ENCODE assay signal across 24 cellular contexts in genomic region chr3:128448491-128448890, GRCh38. TPM values are rescaled to one million over a fixed set of nuclear protein-coding genes. Genes with fewer than 3 reads are reported as not detected.
A peak's percentile ranks its signal among the peaks of the same experiment; 100 is the strongest.
DNase-seq lines count a peak whose midpoint lies in the region; ATAC-seq and TF ChIP-seq lines count a peak whose summit lies in the region.
"Had no signal": no experiment of that assay in that cellular context is flagged by ENCODE, and none has a peak within 500 bp of the region (broad histone marks: within the 10 kb centered on the region; RNA-seq: fewer than 3 reads in every experiment).

No MANE protein-coding gene starts in this region.

- H3K27ac ChIP-seq in neuronal stem cell (replicated peaks; ENCODE audit: low read length), result no peak overlapping the region
- no peak overlapping the region for H3K27ac ChIP-seq in coronary artery
- H3K27ac ChIP-seq: A549, dorsolateral prefrontal cortex, left lung, transverse colon had no signal

- H2BK120ac ChIP-seq in neuronal stem cell (ENCODE audit: low read depth, low read length), result no peak overlapping the region

- H4K8ac ChIP-seq in neuronal stem cell (ENCODE audit: low read depth, low read length), result no peak overlapping the region

- H3K9ac ChIP-seq in neuronal stem cell (ENCODE audit: low read depth, low read length, poor library complexity), result peak overlapping the region; percentile 1

- no peak for TF ChIP-seq CTCF in coronary artery (IDR thresholded peaks at IDR 0.05)

- no peaks in the 10 kb centered on the region for H3K4me1 ChIP-seq in neuronal stem cell (ENCODE audit: control insufficient read depth in 2 of 2, insufficient read depth in 1 of 2, low read depth in 1 of 2, low read length in 2 of 2)
- H3K4me1 ChIP-seq: A549, left lung, transverse colon had no signal

- WGBS in neuronal stem cell (ENCODE audit: extremely low coverage in 2 of 2, insufficient read length in 2 of 2, insufficient replicate concordance in 1 of 2), 2 donors, result no CpG with 5 or more reads among the region's 6 CpGs

- H3K9me3 Mint-ChIP-seq in activated CD4-positive, alpha-beta T cell treated with anti-CD3 and anti-CD28 coated beads, Interleukin-2, amount 10 ng/mL, durations not matched to agents 24 days and 14 days, result peaks cover 40% of the 10 kb centered on the region
- peaks cover 32 to 51% of the 10 kb centered on the region in 2 donors for H3K9me3 Mint-ChIP-seq in activated naive CD4-positive, alpha-beta T cell treated with anti-CD3 and anti-CD28 coated beads, Interleukin-2, amount 50 U/mL, for 72 hours

- H3K4me1 Mint-ChIP-seq in activated CD4-positive, alpha-beta T cell treated with anti-CD3 and anti-CD28 coated beads, Interleukin-2, amount 10 ng/mL, durations not matched to agents 24 days and 14 days, result peaks cover 29% of the 10 kb centered on the region

- H3K9me3 ChIP-seq in neuronal stem cell (replicated peaks in 1 of 2; ENCODE audit: control insufficient read depth in 2 of 2, insufficient read depth in 1 of 2, low read depth in 1 of 2, low read length in 2 of 2), result peaks cover 0 to 10% of the 10 kb centered on the region in 2 donors
- H3K9me3 ChIP-seq: A549, left lung, MG63, mucosa of descending colon, transverse colon had no signal

- H2AFZ ChIP-seq in neuronal stem cell (ENCODE audit: low read length), result no peak overlapping the region

- H3K4ac ChIP-seq in neuronal stem cell (ENCODE audit: low read length), result no peak overlapping the region

- H2BK12ac ChIP-seq in neuronal stem cell (ENCODE audit: low read length), result no peak overlapping the region

- DNase-seq in activated CD4-positive, alpha-beta T cell treated with anti-CD3 and anti-CD28 coated beads, Interleukin-2, amount 10 ng/mL, durations not matched to agents 24 days and 14 days, result peak; percentile 78
- no peak for DNase-seq in activated CD4-positive, alpha-beta T cell treated with anti-CD3 and anti-CD28 coated beads for 4 hours
- DNase-seq in Jurkat, Clone E6-1 (ENCODE audit: low read depth, low spot score), result peak; percentile 64
- DNase-seq in activated naive CD4-positive, alpha-beta T cell treated with anti-CD3 and anti-CD28 coated beads, Interleukin-2, amount 50 U/mL, for 72 hours (ENCODE audit: low spot score in 2 of 2), result peak in 1 of 2 donors; percentile 22
- DNase-seq in neuronal stem cell (ENCODE audit: low spot score), result no peak
- no peak for DNase-seq in pons (ENCODE audit: low spot score)
- no peak for DNase-seq in kidney glomerular epithelial cell (lab: John Stamatoyannopoulos, UW)
- DNase-seq in coronary artery (ENCODE audit: low spot score), result no peak
- DNase-seq: dorsolateral prefrontal cortex; MG63; mucosa of descending colon; NCI-H2029; NCI-H446; nucleus accumbens; stimulated activated CD4-positive, alpha-beta T cell treated with anti-CD3 and anti-CD28 coated beads, Interleukin-15, amount 100 ng/mL, for 24 hours; transverse colon had no signal

- peak overlapping the region; percentile 53 for H3K4me3 Mint-ChIP-seq in activated CD4-positive, alpha-beta T cell treated with anti-CD3 and anti-CD28 coated beads, Interleukin-2, amount 10 ng/mL, durations not matched to agents 24 days and 14 days
- H3K4me3 Mint-ChIP-seq: CD14-positive monocyte had no signal

- H3K23ac ChIP-seq in neuronal stem cell (ENCODE audit: low read depth, low read length, poor library complexity), result no peak overlapping the region

- no peaks in the 10 kb centered on the region for H3K79me1 ChIP-seq in neuronal stem cell (ENCODE audit: low read depth, low read length)

- peak overlapping the region; percentile 66 for H3K18ac ChIP-seq in neuronal stem cell (ENCODE audit: low read length)

- H2BK5ac ChIP-seq in neuronal stem cell (ENCODE audit: low read length), result no peak overlapping the region

- intact Hi-C loops in activated CD4-positive, alpha-beta T cell treated with anti-CD3 and anti-CD28 coated beads, Interleukin-2, amount 10 ng/mL, durations not matched to agents 24 days and 14 days (cut with micrococcal nuclease), result loop anchor here (5.0 kb wide), 1 partner anchor 39 kb away; no protein-coding TSS in a partner anchor

- H2BK15ac ChIP-seq in neuronal stem cell (ENCODE audit: low read length), result no peak overlapping the region

- H3K4me3 ChIP-seq in Jurkat, Clone E6-1 (ENCODE audit: low read length), result no peak overlapping the region
- H3K4me3 ChIP-seq in neuronal stem cell (ENCODE audit: low read length in 2 of 2), result no peak overlapping the region
- no peak overlapping the region for H3K4me3 ChIP-seq in coronary artery
- H3K4me3 ChIP-seq: A549, dorsolateral prefrontal cortex, left lung, MG63, mucosa of descending colon, transverse colon had no signal

- peaks cover 0 to 57% (median 2%) of the 10 kb centered on the region in 3 experiments for H3K27me3 ChIP-seq in neuronal stem cell (ENCODE audit: control insufficient read depth in 3 of 3, insufficient read depth in 3 of 3, low read depth in 1 of 3, low read length in 3 of 3)
- H3K27me3 ChIP-seq: MG63, transverse colon had no signal

- H3K14ac ChIP-seq in neuronal stem cell (ENCODE audit: low read length), result no peak overlapping the region

- no peak overlapping the region for H4K91ac ChIP-seq in neuronal stem cell (ENCODE audit: low read depth, low read length, poor library complexity)

- peak overlapping the region; percentile 94 for H3K27ac Mint-ChIP-seq in activated CD4-positive, alpha-beta T cell treated with anti-CD3 and anti-CD28 coated beads, Interleukin-2, amount 10 ng/mL, durations not matched to agents 24 days and 14 days
- H3K27ac Mint-ChIP-seq in activated naive CD4-positive, alpha-beta T cell treated with anti-CD3 and anti-CD28 coated beads, Interleukin-2, amount 50 U/mL, for 72 hours, result peak overlapping the region; percentile 81 to 91
- H3K27ac Mint-ChIP-seq: CD14-positive monocyte had no signal

- peak; percentile 21 to 41 for ATAC-seq in activated naive CD4-positive, alpha-beta T cell treated with anti-CD3 and anti-CD28 coated beads, Interleukin-2, amount 50 U/mL, for 72 hours
- ATAC-seq: A549, left lung, mucosa of descending colon, right cardiac atrium had no signal

- peaks cover 22% of the 10 kb centered on the region for H3K36me3 Mint-ChIP-seq in activated CD4-positive, alpha-beta T cell treated with anti-CD3 and anti-CD28 coated beads, Interleukin-2, amount 10 ng/mL, durations not matched to agents 24 days and 14 days (ENCODE audit: low read depth)
- H3K36me3 Mint-ChIP-seq in activated naive CD4-positive, alpha-beta T cell treated with anti-CD3 and anti-CD28 coated beads, Interleukin-2, amount 50 U/mL, for 72 hours, result peaks cover 7 to 57% of the 10 kb centered on the region in 2 donors
- H3K36me3 Mint-ChIP-seq: CD14-positive monocyte had no signal

- H3K27me3 Mint-ChIP-seq in activated CD4-positive, alpha-beta T cell treated with anti-CD3 and anti-CD28 coated beads, Interleukin-2, amount 10 ng/mL, durations not matched to agents 24 days and 14 days, result peaks cover 10% of the 10 kb centered on the region

- H3K4me2 ChIP-seq in neuronal stem cell (ENCODE audit: insufficient read depth, low read length, poor library complexity, severe bottlenecking), result no peak overlapping the region
- H3K4me2 ChIP-seq: A549 had no signal

- H2AK5ac ChIP-seq in neuronal stem cell (ENCODE audit: low read depth, low read length), result no peak overlapping the region

- no peaks in the 10 kb centered on the region for H3K36me3 ChIP-seq in neuronal stem cell (replicated peaks in 1 of 2; ENCODE audit: control insufficient read depth in 2 of 2, insufficient read depth in 2 of 2, low read length in 2 of 2)
- H3K36me3 ChIP-seq: left lung, MG63, transverse colon had no signal

RNA-seq across cellular contexts. Expression of gene DNAJB8, which starts 18.2 kb away (rescaled TPM):
- total RNA-seq in activated CD4-positive, alpha-beta T cell treated with anti-CD3 and anti-CD28 coated beads, Interleukin-2, amount 10 ng/mL, durations not matched to agents 24 days and 14 days, result not detected in 2 replicates
- not detected for polyA plus RNA-seq in Jurkat, Clone E6-1 (2012; ENCODE audit: insufficient read depth, insufficient read length)
- not detected for total RNA-seq in activated naive CD4-positive, alpha-beta T cell treated with anti-CD3 and anti-CD28 coated beads, Interleukin-2, amount 50 U/mL, for 72 hours
- polyA plus RNA-seq in neuronal stem cell (2013, experiment 1 of 2), result not detected
- polyA plus RNA-seq in neuronal stem cell (2013, experiment 2 of 2), result not detected
- total RNA-seq: bronchial epithelial cell, dorsolateral prefrontal cortex, glomerular endothelial cell, H1, left lung, mucosa of descending colon, right cardiac atrium, transverse colon had no signal
- polyA plus RNA-seq: A549, CD14-positive monocyte, esophagus, H1, right cardiac atrium had no signal

RNA-seq across cellular contexts. Expression of gene GATA2, which starts 44.5 kb away (rescaled TPM):
- total RNA-seq in activated CD4-positive, alpha-beta T cell treated with anti-CD3 and anti-CD28 coated beads, Interleukin-2, amount 10 ng/mL, durations not matched to agents 24 days and 14 days, result not detected in 2 replicates
- polyA plus RNA-seq in Jurkat, Clone E6-1 (2012; ENCODE audit: insufficient read depth, insufficient read length), result 5.2 TPM
- total RNA-seq in activated naive CD4-positive, alpha-beta T cell treated with anti-CD3 and anti-CD28 coated beads, Interleukin-2, amount 50 U/mL, for 72 hours, result 1 to 10 TPM; 1.4 to 2.3 TPM
- polyA plus RNA-seq in neuronal stem cell (2013, experiment 1 of 2), result 0.03 TPM
- polyA plus RNA-seq in neuronal stem cell (2013, experiment 2 of 2), result 0.04 TPM

Comparison
In these comparisons a context has a peak if more than half of its experiments do, and no peak if none do; other contexts are left out.
1. DNase-seq: peak in activated CD4-positive, alpha-beta T cell treated with anti-CD3 and anti-CD28 coated beads, Interleukin-2, amount 10 ng/mL, durations not matched to agents 24 days and 14 days (single experiment) and Jurkat, Clone E6-1 (single experiment); none in activated CD4-positive, alpha-beta T cell treated with anti-CD3 and anti-CD28 coated beads for 4 hours (0 of 2), neuronal stem cell (single experiment), pons (single experiment), kidney glomerular epithelial cell (single experiment) and coronary artery (single experiment).